Comparison of ENCODE assay signal across 26 cellular contexts in the genomic region with DNA sequence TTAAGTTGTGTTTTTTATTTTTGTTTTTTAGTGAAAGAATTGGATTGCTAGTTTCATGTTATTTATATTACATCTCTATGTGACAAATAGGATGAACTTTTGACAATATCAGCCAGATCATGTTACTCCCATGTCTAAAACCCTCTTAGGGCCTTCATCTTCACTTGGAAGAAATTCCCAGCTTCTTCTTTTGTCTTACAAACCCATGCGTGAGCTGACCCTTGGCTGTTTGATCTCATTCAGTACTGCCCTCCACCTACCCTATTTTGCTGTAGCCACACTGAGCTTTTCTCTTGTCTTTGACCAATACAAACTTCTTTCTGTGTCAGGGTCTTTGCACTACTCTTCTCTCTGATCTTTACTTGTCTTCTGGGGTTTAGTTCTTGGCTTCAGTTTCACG.
"Had no signal": no experiment of that assay in that cellular context is flagged by ENCODE, and none has a peak within 500 bp of the region (broad histone marks: within the 10 kb centered on the region; RNA-seq: fewer than 3 reads in every experiment).

No MANE protein-coding gene starts in this region.

- H3K27ac ChIP-seq: dorsolateral prefrontal cortex, esophagus muscularis mucosa, foreskin keratinocyte, gastroesophageal sphincter, heart left ventricle, hepatocyte, left lung, prostate gland, right atrium auricular region, stomach, thyroid gland, vagina had no signal

- H3K27ac Mint-ChIP-seq: mesothelial cell of epicardium; naive B cell; natural killer cell treated with Interleukin-12 subunit alpha and Interleukin-12 subunit beta and Interleukin-15 and Interleukin-18, amount 100 ng/mL, for 72 hours; stimulated activated effector memory CD8-positive, alpha-beta T cell treated with anti-CD3 and anti-CD28 coated beads, Interleukin-12 subunit alpha, Interleukin-12 subunit beta, amount 100 ng/mL, for 72 hours had no signal

- H3K9me3 Mint-ChIP-seq: mesothelial cell of epicardium; naive B cell; natural killer cell treated with Interleukin-12 subunit alpha and Interleukin-12 subunit beta and Interleukin-15 and Interleukin-18, amount 100 ng/mL, for 72 hours; neural crest cell; stimulated activated effector memory CD8-positive, alpha-beta T cell treated with anti-CD3 and anti-CD28 coated beads, Interleukin-12 subunit alpha, Interleukin-12 subunit beta, amount 100 ng/mL, for 72 hours had no signal

- H2AFZ ChIP-seq: hepatocyte had no signal

- H3K4me1 Mint-ChIP-seq: mesothelial cell of epicardium; neural crest cell; stimulated activated effector memory CD8-positive, alpha-beta T cell treated with anti-CD3 and anti-CD28 coated beads, Interleukin-12 subunit alpha, Interleukin-12 subunit beta, amount 100 ng/mL, for 72 hours had no signal

- H3K4me1 ChIP-seq: foreskin keratinocyte, gastroesophageal sphincter, left lung, prostate gland, right atrium auricular region, vagina had no signal

- DNase-seq: dorsolateral prefrontal cortex; effector CD8-positive, alpha-beta T cell; foreskin keratinocyte; heart left ventricle; left cardiac atrium; left lung; mesenchymal stem cell; mucosa of descending colon; naive B cell; stimulated activated CD4-positive, alpha-beta T cell treated with anti-CD3 and anti-CD28 coated beads, Interleukin-2, amount 100 ng/mL, for 24 hours; stimulated activated CD4-positive, alpha-beta T cell treated with anti-CD3 and anti-CD28 coated beads, Interleukin-4, amount 100 ng/mL, for 24 hours; stimulated activated naive CD4-positive, alpha-beta T cell treated with Interleukin-2 at 50 U/mL for 16 hours; stomach; thyroid gland; trophoblast cell had no signal

- H3K4me3 Mint-ChIP-seq: mesothelial cell of epicardium; naive B cell; natural killer cell treated with Interleukin-12 subunit alpha and Interleukin-12 subunit beta and Interleukin-15 and Interleukin-18, amount 100 ng/mL, for 72 hours; neural crest cell; stimulated activated effector memory CD8-positive, alpha-beta T cell treated with anti-CD3 and anti-CD28 coated beads, Interleukin-12 subunit alpha, Interleukin-12 subunit beta, amount 100 ng/mL, for 72 hours had no signal

- H3K9me3 ChIP-seq: esophagus muscularis mucosa, gastroesophageal sphincter, heart left ventricle, left lung, mucosa of descending colon, prostate gland, right atrium auricular region, stomach, thyroid gland, vagina had no signal

- H3K27me3 ChIP-seq: dorsolateral prefrontal cortex, esophagus muscularis mucosa, foreskin keratinocyte, gastroesophageal sphincter, heart left ventricle, hepatocyte, left lung, right atrium auricular region, stomach, thyroid gland, vagina had no signal

- ATAC-seq: foreskin keratinocyte; gastroesophageal sphincter; heart left ventricle; left cardiac atrium; left lung; mucosa of descending colon; natural killer cell treated with Interleukin-12 subunit alpha and Interleukin-12 subunit beta and Interleukin-15 and Interleukin-18, amount 100 ng/mL, for 72 hours; sciatic nerve; stimulated activated effector memory CD8-positive, alpha-beta T cell treated with anti-CD3 and anti-CD28 coated beads, Interleukin-12 subunit alpha, Interleukin-12 subunit beta, amount 100 ng/mL, for 72 hours had no signal

- H3K4me2 ChIP-seq: hepatocyte had no signal

- H3K4me3 ChIP-seq: dorsolateral prefrontal cortex, esophagus muscularis mucosa, gastroesophageal sphincter, heart left ventricle, hepatocyte, left lung, mucosa of descending colon, prostate gland, right atrium auricular region, stomach, thyroid gland, vagina had no signal

- H3K27me3 Mint-ChIP-seq: naive B cell; natural killer cell treated with Interleukin-12 subunit alpha and Interleukin-12 subunit beta and Interleukin-15 and Interleukin-18, amount 100 ng/mL, for 72 hours had no signal

- H3K36me3 Mint-ChIP-seq: natural killer cell treated with Interleukin-12 subunit alpha and Interleukin-12 subunit beta and Interleukin-15 and Interleukin-18, amount 100 ng/mL, for 72 hours had no signal
